In genomic region chr12:13195848-13196301, GRCh38 we compare ENCODE assay signal across 8 cellular contexts. TPM values are rescaled to one million over a fixed set of nuclear protein-coding genes. Genes with fewer than 3 reads are reported as not detected.
DNase-seq lines count a peak whose midpoint lies in the region; ATAC-seq and TF ChIP-seq lines count a peak whose summit lies in the region.

No MANE protein-coding gene starts in this region.

- TF ChIP-seq CTCF in esophagus muscularis mucosa (IDR thresholded peaks at IDR 0.05): no peak
- no peak for TF ChIP-seq CTCF in parathyroid adenoma (IDR thresholded peaks at IDR 0.05)

- H3K27me3 ChIP-seq in CD4-positive, CD25-positive, alpha-beta regulatory T cell (ENCODE audit: control insufficient read depth, insufficient read depth, low read length): peaks cover 3% of the 10 kb centered on the region
- H3K27me3 ChIP-seq in SJCRH30 (no peaks in the 10 kb centered on the region), esophagus muscularis mucosa (no peaks in the 10 kb centered on the region), parathyroid adenoma (ENCODE audit: control insufficient read depth, insufficient read depth, low read length) (no peaks in the 10 kb centered on the region)

- no peaks in the 10 kb centered on the region for H3K36me3 Mint-ChIP-seq in CD4-positive, CD25-positive, alpha-beta regulatory T cell

- H3K36me3 ChIP-seq in CD4-positive, CD25-positive, alpha-beta regulatory T cell (ENCODE audit: control insufficient read depth, insufficient read depth, low read length): no peaks in the 10 kb centered on the region
- H3K36me3 ChIP-seq in SJCRH30 (no peaks in the 10 kb centered on the region), esophagus muscularis mucosa (peaks cover 0 to 14% (median 0%) of the 10 kb centered on the region in 4 donors), parathyroid adenoma (ENCODE audit: control insufficient read depth, insufficient read depth, low read length) (no peaks in the 10 kb centered on the region)

- H3K79me2 ChIP-seq in parathyroid adenoma: no peaks in the 10 kb centered on the region

- WGBS in esophagus muscularis mucosa: 30% methylated on average over 2 of the region's 2 CpGs

- intact Hi-C loops in esophagus muscularis mucosa (cut with DNase I): loop anchor here (5.0 kb wide), 1 partner anchor 99 kb away; no protein-coding TSS in a partner anchor

- TF ChIP-seq POLR2A in esophagus muscularis mucosa (IDR thresholded peaks at IDR 0.05; ENCODE audit: low read depth): no peak

- no peaks in the 10 kb centered on the region for H3K9me3 ChIP-seq in CD4-positive, CD25-positive, alpha-beta regulatory T cell (ENCODE audit: control insufficient read depth in 2 of 2, low read length in 2 of 2)
- no peaks in the 10 kb centered on the region for H3K9me3 ChIP-seq in SJCRH30 (replicated peaks)
- no peaks in the 10 kb centered on the region for H3K9me3 ChIP-seq in esophagus muscularis mucosa
- no peaks in the 10 kb centered on the region for H3K9me3 ChIP-seq in parathyroid adenoma (ENCODE audit: control insufficient read depth, low read length)

- H3K27ac Mint-ChIP-seq in CD4-positive, CD25-positive, alpha-beta regulatory T cell: peak overlapping the region in 2 of 3 donors; percentile 60 to 80

- no peak overlapping the region for H3K4me2 ChIP-seq in parathyroid adenoma (ENCODE audit: low read length)

- H3K4me3 ChIP-seq in CD4-positive, CD25-positive, alpha-beta regulatory T cell (ENCODE audit: low read depth, low read length): peak overlapping the region; percentile 75
- H3K4me3 ChIP-seq in SJCRH30: no peak overlapping the region
- H3K4me3 ChIP-seq in esophagus muscularis mucosa: peak overlapping the region; percentile 52 to 64 (median 58)
- no peak overlapping the region for H3K4me3 ChIP-seq in parathyroid adenoma (ENCODE audit: low read depth, low read length)

- H3K9ac ChIP-seq in parathyroid adenoma: no peak overlapping the region

- peaks cover 5 to 33% (median 16%) of the 10 kb centered on the region in 4 donors for H3K4me1 Mint-ChIP-seq in CD4-positive, CD25-positive, alpha-beta regulatory T cell

- peak overlapping the region; percentile 71 for H2AFZ ChIP-seq in parathyroid adenoma

- H3K9me3 Mint-ChIP-seq in CD4-positive, CD25-positive, alpha-beta regulatory T cell: no peaks in the 10 kb centered on the region

- no peak for TF ChIP-seq EP300 in esophagus muscularis mucosa (IDR thresholded peaks at IDR 0.05)

- H3K4me3 Mint-ChIP-seq in CD4-positive, CD25-positive, alpha-beta regulatory T cell: peak overlapping the region in 2 of 4 donors; percentile 50 to 77

- no peak for ATAC-seq in CD4-positive, CD25-positive, alpha-beta regulatory T cell (ENCODE audit: low read depth in 2 of 2)
- ATAC-seq in HG03442 (IDR thresholded peaks at IDR 0.05; ENCODE audit: unreplicated experiment): no peak

- DNase-seq in CD4-positive, CD25-positive, alpha-beta regulatory T cell: no peak
- DNase-seq in SJCRH30: peak in 1 of 2 experiments; percentile 20
- DNase-seq in esophagus muscularis mucosa (ENCODE audit: extremely low spot score): no peak
- DNase-seq in NCI-H1930 (lab: John Stamatoyannopoulos, UW): no peak
- no peak for DNase-seq in stimulated activated CD4-positive, alpha-beta T cell treated with anti-CD3 and anti-CD28 coated beads, Interleukin-12 subunit alpha, Interleukin-12 subunit beta, amount 100 ng/mL, for 4 hours
- no peak for DNase-seq in central memory CD4-positive, alpha-beta T cell

- H3K4me1 ChIP-seq in CD4-positive, CD25-positive, alpha-beta regulatory T cell (ENCODE audit: control insufficient read depth, insufficient read depth, low read length, poor library complexity, severe bottlenecking): peaks cover 12% of the 10 kb centered on the region
- H3K4me1 ChIP-seq in SJCRH30: peaks cover 33% of the 10 kb centered on the region
- H3K4me1 ChIP-seq in esophagus muscularis mucosa: peaks cover 22 to 49% (median 35%) of the 10 kb centered on the region in 4 donors
- H3K4me1 ChIP-seq in parathyroid adenoma: peaks cover 10% of the 10 kb centered on the region

- H3K27me3 Mint-ChIP-seq in CD4-positive, CD25-positive, alpha-beta regulatory T cell: peaks cover 31% of the 10 kb centered on the region

- H3K27ac ChIP-seq in CD4-positive, CD25-positive, alpha-beta regulatory T cell (ENCODE audit: insufficient read depth, low read length, poor library complexity, severe bottlenecking): no peak overlapping the region
- H3K27ac ChIP-seq in SJCRH30 (peak overlapping the region; percentile 27), esophagus muscularis mucosa (replicated peaks in 1 of 4) (peak overlapping the region; percentile 77 to 88 (median 86)), parathyroid adenoma (peak overlapping the region; percentile 84)

RNA-seq across cellular contexts. Expression of gene EMP1, which starts 0.7 kb away (rescaled TPM):
- total RNA-seq in CD4-positive, CD25-positive, alpha-beta regulatory T cell: 1.6 TPM
- polyA plus RNA-seq in CD4-positive, CD25-positive, alpha-beta regulatory T cell: under 1 TPM in 2 of 4 donors, not detected in 2; 0.15 to 0.38 TPM
- 3.4 and 7.5 TPM in 2 replicates for total RNA-seq in SJCRH30 (2014; rRNA removed; shearing (Covaris generic))
- 100 to 1,000 TPM in 1 of 4 donors, 10 to 100 TPM in 3; 42.8 to 425 (median 63.0) TPM for total RNA-seq in esophagus muscularis mucosa

Comparison
In these comparisons a context has a peak if more than half of its experiments do, and no peak if none do; other contexts are left out.
1. H3K4me3 ChIP-seq: peak in CD4-positive, CD25-positive, alpha-beta regulatory T cell (single experiment) and esophagus muscularis mucosa (4 of 4); none in SJCRH30 (single experiment) and parathyroid adenoma (single experiment).